In the genomic region with DNA sequence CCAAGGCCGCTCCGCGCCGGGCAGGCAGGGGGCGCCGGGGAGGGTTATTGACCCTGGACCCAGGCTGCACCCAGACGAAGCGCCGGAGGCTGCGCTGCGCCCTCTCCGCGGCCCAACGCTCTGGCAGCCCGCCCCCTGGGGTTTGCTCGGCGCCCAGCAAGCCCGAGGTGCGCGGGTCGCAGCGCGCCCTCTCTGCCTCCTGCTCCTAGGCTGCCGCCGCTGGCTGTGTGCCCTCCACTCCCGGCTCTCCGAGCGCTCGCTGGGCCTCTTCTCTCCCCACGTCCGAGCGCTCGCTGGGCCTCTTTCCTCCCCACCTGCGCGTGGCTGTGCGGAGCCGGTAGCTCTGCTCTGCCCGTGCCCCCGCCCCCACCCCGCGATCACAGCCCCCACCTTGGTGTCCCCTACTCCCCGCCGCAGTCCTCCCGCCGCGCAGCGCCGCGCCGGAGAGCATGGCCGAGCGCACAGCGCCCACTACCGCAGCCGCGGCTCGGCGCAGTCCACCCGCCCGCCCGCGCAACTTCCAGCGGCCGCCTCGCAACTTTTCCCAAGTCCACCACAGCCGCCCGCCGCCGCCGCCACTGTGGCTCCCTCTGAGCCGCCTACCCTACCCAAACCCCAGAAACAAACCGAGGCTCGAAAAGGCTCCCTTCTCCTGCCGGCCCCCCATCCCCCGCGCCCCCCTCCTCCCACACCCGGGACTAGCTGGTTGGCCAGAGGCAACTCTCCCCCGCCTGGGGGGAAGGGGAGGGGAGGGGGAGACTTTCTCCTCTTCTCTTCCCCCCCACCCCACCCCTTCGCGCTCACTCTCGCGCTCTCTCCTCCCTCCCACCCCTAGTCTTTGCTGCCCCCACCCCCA, we compare ENCODE assay signal across 8 cellular contexts. TPM values are rescaled to one million over a fixed set of nuclear protein-coding genes. Genes with fewer than 3 reads are reported as not detected.
DNase-seq lines count a peak whose midpoint lies in the region; ATAC-seq and TF ChIP-seq lines count a peak whose summit lies in the region.

No MANE protein-coding gene starts in this region.

- H3K23ac ChIP-seq in mesenchymal stem cell (ENCODE audit: low read length in 2 of 2): no peak overlapping the region

- H3K4ac ChIP-seq in mesenchymal stem cell (ENCODE audit: low read depth in 1 of 2, low read length in 2 of 2): no peak overlapping the region

- H3K4me3 Mint-ChIP-seq in HFFc6 (peak overlapping the region; percentile 84), T-helper 17 cell (peak overlapping the region; percentile 92)
- peak overlapping the region; percentile 84 for H3K4me3 Mint-ChIP-seq in effector memory CD8-positive, alpha-beta T cell

- peak; percentile 66 to 70 for ATAC-seq in activated CD4-positive, CD25-positive, alpha-beta regulatory T cell treated with anti-CD3 and anti-CD28 coated beads, Interleukin-2, amount 50 U/mL, for 24 hours
- ATAC-seq in T-helper 17 cell: peak; percentile 66
- peak; percentile 61 for ATAC-seq in effector memory CD8-positive, alpha-beta T cell (replicated peaks)

- peak overlapping the region; percentile 77 for H2AFZ ChIP-seq in mesenchymal stem cell (ENCODE audit: low read depth, low read length)

- peak overlapping the region; percentile 99 for H3K4me2 ChIP-seq in mesenchymal stem cell (ENCODE audit: low read length, poor library complexity, severe bottlenecking)

- no peaks in the 10 kb centered on the region for H3K79me1 ChIP-seq in mesenchymal stem cell (replicated peaks; ENCODE audit: low read length, poor library complexity, severe bottlenecking)

- no peak overlapping the region for H3K18ac ChIP-seq in mesenchymal stem cell (ENCODE audit: low read depth in 1 of 2, low read length in 2 of 2)

- no peaks in the 10 kb centered on the region for H3K36me3 Mint-ChIP-seq in HFFc6 (ENCODE audit: low read depth)
- H3K36me3 Mint-ChIP-seq in T-helper 17 cell (ENCODE audit: low read depth): peaks cover 14% of the 10 kb centered on the region
- H3K36me3 Mint-ChIP-seq in effector memory CD8-positive, alpha-beta T cell (ENCODE audit: insufficient read depth): peaks cover 7% of the 10 kb centered on the region

- H2BK15ac ChIP-seq in mesenchymal stem cell (ENCODE audit: low read depth, poor library complexity, severe bottlenecking): no peak overlapping the region

- H3K9me3 Mint-ChIP-seq in HFFc6: no peaks in the 10 kb centered on the region
- H3K9me3 Mint-ChIP-seq in effector memory CD8-positive, alpha-beta T cell: no peaks in the 10 kb centered on the region

- H4K8ac ChIP-seq in mesenchymal stem cell (ENCODE audit: low read length): no peak overlapping the region

- H3K27me3 ChIP-seq in mesenchymal stem cell (ENCODE audit: control insufficient read depth in 1 of 2, insufficient read depth in 1 of 2, low read length in 2 of 2) (peaks cover 78 to 94% of the 10 kb centered on the region in 2 experiments), suprapubic skin (peaks cover 100% of the 10 kb centered on the region)

- no peak overlapping the region for H2AK5ac ChIP-seq in mesenchymal stem cell (ENCODE audit: low read length, severe bottlenecking)

- no peak for TF ChIP-seq EP300 in suprapubic skin (IDR thresholded peaks at IDR 0.05)

- H3K27ac Mint-ChIP-seq in HFFc6 (no peak overlapping the region), T-helper 17 cell (no peak overlapping the region)
- no peak overlapping the region for H3K27ac Mint-ChIP-seq in effector memory CD8-positive, alpha-beta T cell

- H3K9ac ChIP-seq in mesenchymal stem cell (ENCODE audit: low read length): no peak overlapping the region

- no peak for DNase-seq in activated CD4-positive, CD25-positive, alpha-beta regulatory T cell (lab: John Stamatoyannopoulos, UW)
- peak; percentile 21 for DNase-seq in HFFc6
- DNase-seq in NCI-H1048 (lab: John Stamatoyannopoulos, UW): peak; percentile 41
- peak in 1 of 3 donors; percentile 17 for DNase-seq in T-helper 17 cell
- DNase-seq in effector memory CD8-positive, alpha-beta T cell: no peak
- DNase-seq in mesenchymal stem cell: peak; percentile 50
- DNase-seq in suprapubic skin (ENCODE audit: low spot score in 2 of 2): no peak

- peaks cover 27% of the 10 kb centered on the region for H3K4me1 ChIP-seq in mesenchymal stem cell (ENCODE audit: control insufficient read depth, insufficient read depth, low read depth, low read length)
- peaks cover 46% of the 10 kb centered on the region for H3K4me1 ChIP-seq in suprapubic skin

- H3K36me3 ChIP-seq in mesenchymal stem cell (ENCODE audit: control insufficient read depth in 1 of 2, insufficient read depth in 2 of 2, low read depth in 1 of 2, low read length in 2 of 2) (no peaks in the 10 kb centered on the region), suprapubic skin (no peaks in the 10 kb centered on the region)

- H3K4me1 Mint-ChIP-seq in HFFc6 (ENCODE audit: low read depth): peaks cover 34% of the 10 kb centered on the region
- peaks cover 26% of the 10 kb centered on the region for H3K4me1 Mint-ChIP-seq in T-helper 17 cell
- H3K4me1 Mint-ChIP-seq in effector memory CD8-positive, alpha-beta T cell (ENCODE audit: low read depth in 2 of 2): peaks cover 29% of the 10 kb centered on the region in 2 donors

- 0% methylated on average over 55 of the region's 82 CpGs for WGBS in mesenchymal stem cell
- WGBS in suprapubic skin: 3% methylated on average over 7 of the region's 82 CpGs

- H3K27me3 Mint-ChIP-seq in HFFc6 (ENCODE audit: insufficient read depth) (peaks cover 71% of the 10 kb centered on the region), T-helper 17 cell (peaks cover 88% of the 10 kb centered on the region)
- peaks cover 88 to 95% of the 10 kb centered on the region in 2 donors for H3K27me3 Mint-ChIP-seq in effector memory CD8-positive, alpha-beta T cell

- H3K14ac ChIP-seq in mesenchymal stem cell (ENCODE audit: low read length in 2 of 2): no peak overlapping the region

- TF ChIP-seq POLR2A in suprapubic skin (IDR thresholded peaks at IDR 0.05): no peak

- H2BK5ac ChIP-seq in mesenchymal stem cell (ENCODE audit: low read depth, low read length, poor library complexity, severe bottlenecking): no peak overlapping the region

- H3K4me3 ChIP-seq in mesenchymal stem cell (ENCODE audit: insufficient read depth in 1 of 2, low read depth in 1 of 2, low read length in 2 of 2) (peak overlapping the region; percentile 64 to 81), suprapubic skin (peak overlapping the region; percentile 54)

- H3K9me3 ChIP-seq in T-helper 17 cell (ENCODE audit: control insufficient read depth, low read length, poor library complexity, severe bottlenecking): peaks cover 2% of the 10 kb centered on the region
- H3K9me3 ChIP-seq in mesenchymal stem cell (ENCODE audit: control insufficient read depth, low read length): no peaks in the 10 kb centered on the region
- H3K9me3 ChIP-seq in suprapubic skin: no peaks in the 10 kb centered on the region

- H2BK120ac ChIP-seq in mesenchymal stem cell (ENCODE audit: low read depth, low read length): no peak overlapping the region

- no peak overlapping the region for H2BK12ac ChIP-seq in mesenchymal stem cell (ENCODE audit: low read length in 2 of 2)

- H3K27ac ChIP-seq in mesenchymal stem cell (ENCODE audit: low read length, poor library complexity, severe bottlenecking): no peak overlapping the region
- H3K27ac ChIP-seq in suprapubic skin: peak overlapping the region; percentile 34

- TF ChIP-seq CTCF in HFFc6 (IDR thresholded peaks at IDR 0.05) (peak; percentile 72), suprapubic skin (IDR thresholded peaks at IDR 0.05) (peak in 1 of 2 donors; percentile 62)

- no peak overlapping the region for H4K91ac ChIP-seq in mesenchymal stem cell (ENCODE audit: low read length)

RNA-seq across cellular contexts. Expression of gene MECOM, which starts 1.1 kb away (rescaled TPM):
- total RNA-seq in HFFc6 (2021; fragmentation: NEBNext Ultra II Directional; extraction: Animal tissue kit (Norgen Biotek cat#: 25700)): 10 to 100 TPM in 2 of 6 experiments, 1 to 10 TPM in 4; 3.6 to 10.9 (median 9.4) TPM
- total RNA-seq in T-helper 17 cell (1 to 10 TPM in 1 of 2 donors, under 1 TPM in 1; 0.70 to 1.2 TPM), suprapubic skin (1 to 10 TPM; 1.1 to 6.4 (median 3.2) TPM)
- polyA plus RNA-seq in mesenchymal stem cell (2013, experiment 1 of 2): 0.54 TPM
- polyA plus RNA-seq in mesenchymal stem cell (2013, experiment 2 of 2): 0.22 TPM

Comparison
In these comparisons a context has a peak if more than half of its experiments do, and no peak if none do; other contexts are left out.
1. DNase-seq: peak in HFFc6 (single experiment), NCI-H1048 (single experiment) and mesenchymal stem cell (single experiment); none in activated CD4-positive, CD25-positive, alpha-beta regulatory T cell (0 of 4), effector memory CD8-positive, alpha-beta T cell (0 of 3) and suprapubic skin (0 of 2).
2. Peak in every context shown above with its lines, with median percentiles within 50 percentile points of each other: ATAC-seq and H3K4me3 Mint-ChIP-seq.